In the genomic region with DNA sequence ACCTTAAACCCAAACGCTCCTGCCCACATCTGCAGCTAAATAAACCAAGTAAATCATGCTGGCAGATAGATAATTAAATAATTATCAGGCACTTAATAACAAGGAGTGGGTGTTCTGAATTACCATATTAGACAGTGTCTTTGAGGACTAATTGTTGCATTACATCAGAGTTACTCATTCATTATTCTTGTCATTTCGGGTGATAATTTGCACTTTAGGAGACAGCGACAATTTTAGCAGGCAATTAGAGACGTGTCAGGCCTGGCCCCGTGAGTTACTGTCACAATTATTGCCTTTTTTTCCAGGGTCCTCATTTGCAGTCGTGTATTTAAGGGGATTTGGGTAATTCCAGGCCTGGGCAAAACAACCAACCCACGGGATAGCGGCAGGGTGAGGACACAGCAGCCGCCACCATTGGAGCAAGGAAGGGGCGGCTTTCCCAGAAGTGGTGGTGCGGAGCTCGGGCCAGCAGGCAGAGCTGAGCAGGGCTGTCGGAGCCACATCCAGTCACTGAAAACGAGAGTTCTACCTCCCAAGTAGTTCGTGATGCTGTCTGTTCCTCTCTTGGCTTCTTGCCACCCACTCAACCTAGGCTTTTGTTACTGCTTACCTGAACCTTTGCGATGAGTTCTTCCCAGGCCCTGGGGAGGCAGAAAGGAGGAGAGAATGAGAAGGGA, we compare ENCODE assay signal across 16 cellular contexts.
A peak's percentile ranks its signal among the peaks of the same experiment; 100 is the strongest.
DNase-seq lines count a peak whose midpoint lies in the region; ATAC-seq, FAIRE-seq and TF ChIP-seq lines count a peak whose summit lies in the region.
"Had no signal": no experiment of that assay in that cellular context is flagged by ENCODE, and none has a peak within 500 bp of the region (broad histone marks: within the 10 kb centered on the region; RNA-seq: fewer than 3 reads in every experiment).

No MANE protein-coding gene starts in this region.

- H3K27me3 Mint-ChIP-seq in activated T-cell treated with anti-CD3 and anti-CD28 coated beads, Interleukin-2, amount 50 U/mL, for 72 hours (ENCODE audit: low read depth), result peaks cover 19% of the 10 kb centered on the region

- H3K36me3 Mint-ChIP-seq in activated T-cell treated with anti-CD3 and anti-CD28 coated beads, Interleukin-2, amount 50 U/mL, for 72 hours (ENCODE audit: insufficient read depth in 2 of 2), result no peaks in the 10 kb centered on the region

- no peak for ATAC-seq in activated T-cell treated with anti-CD3 and anti-CD28 coated beads, Interleukin-2, amount 50 U/mL, for 72 hours (replicated peaks in 1 of 2)
- ATAC-seq: CD8-positive, alpha-beta T cell; mucosa of descending colon had no signal

- peaks cover 23% of the 10 kb centered on the region for H3K4me1 Mint-ChIP-seq in activated T-cell treated with anti-CD3 and anti-CD28 coated beads, Interleukin-2, amount 50 U/mL, for 72 hours (ENCODE audit: low read depth)

- H3K9me3 ChIP-seq in GM23248 (ENCODE audit: low read depth) (no peaks in the 10 kb centered on the region), OCI-LY7 (ENCODE audit: low read length) (no peaks in the 10 kb centered on the region)
- H3K9me3 ChIP-seq: MG63, mucosa of descending colon, Peyer's patch, right lobe of liver had no signal

- peak overlapping the region; percentile 75 for H3K9ac ChIP-seq in GM23248

- H4K20me1 ChIP-seq in GM23248 (ENCODE audit: insufficient read depth) (no peaks in the 10 kb centered on the region), OCI-LY7 (ENCODE audit: insufficient read depth, low read length) (no peaks in the 10 kb centered on the region)

- peaks cover 45% of the 10 kb centered on the region for H3F3A ChIP-seq in GM23248 (ENCODE audit: insufficient read depth)

- H3K4me3 Mint-ChIP-seq in activated T-cell treated with anti-CD3 and anti-CD28 coated beads, Interleukin-2, amount 50 U/mL, for 72 hours, result no peak overlapping the region
- H3K4me3 Mint-ChIP-seq: CD8-positive, alpha-beta T cell had no signal

- no peak for TF ChIP-seq CTCF in OCI-LY7 (conservative IDR thresholded peaks at IDR 0.05; ENCODE audit: low read length)

- in situ Hi-C loops in GM23248 (cut with MboI), result no loop called here

- CTCF ChIA-PET in OCI-LY7 (lab: Charles Lee; ENCODE audit: unreplicated experiment), result no interaction called here

- no peaks in the 10 kb centered on the region for H3K9me2 ChIP-seq in GM23248 (ENCODE audit: insufficient read depth)
- no peaks in the 10 kb centered on the region for H3K9me2 ChIP-seq in OCI-LY7 (ENCODE audit: insufficient read depth, low read length)

- peak overlapping the region; percentile 94 for H3K27ac ChIP-seq in GM23248
- peak overlapping the region; percentile 38 for H3K27ac ChIP-seq in caudate nucleus (ENCODE audit: low read depth, low read length)
- H3K27ac ChIP-seq in OCI-LY7 (ENCODE audit: low read depth, low read length, poor library complexity, severe bottlenecking), result no peak overlapping the region
- H3K27ac ChIP-seq: Peyer's patch, right lobe of liver had no signal

- no peaks in the 10 kb centered on the region for H3K27me3 ChIP-seq in GM23248 (replicated peaks; ENCODE audit: insufficient read depth)
- H3K27me3 ChIP-seq: MG63, Peyer's patch, right lobe of liver had no signal

- BruUV-seq in OCI-LY7 (replicated peaks; lab: Mats Ljungman, UMichigan), result no TSS peak

- POLR2A ChIA-PET in OCI-LY7 (lab: Charles Lee), result no interaction called here

- H3K4me1 ChIP-seq in GM23248 (ENCODE audit: insufficient read depth) (peaks cover 55% of the 10 kb centered on the region), OCI-LY7 (ENCODE audit: insufficient read depth, low read length, poor library complexity, severe bottlenecking) (no peaks in the 10 kb centered on the region)
- H3K4me1 ChIP-seq: Peyer's patch, right lobe of liver had no signal

- H2AFZ ChIP-seq in GM23248, result peak overlapping the region; percentile 52
- no peak overlapping the region for H2AFZ ChIP-seq in OCI-LY7 (ENCODE audit: low read length)

- TF ChIP-seq POLR2A in GM12892 (IDR thresholded peaks at IDR 0.05; ENCODE audit: low read depth, low read length), result no peak

- H3K4me2 ChIP-seq in GM23248 (ENCODE audit: unreplicated experiment) (peak overlapping the region; percentile 9), OCI-LY7 (ENCODE audit: low read length) (no peak overlapping the region)

- H3K27ac Mint-ChIP-seq in activated T-cell treated with anti-CD3 and anti-CD28 coated beads, Interleukin-2, amount 50 U/mL, for 72 hours, result no peak overlapping the region
- H3K27ac Mint-ChIP-seq: CD8-positive, alpha-beta T cell had no signal

- no peak for FAIRE-seq in GM12892 (lab: Jason Lieb, UNC)
- FAIRE-seq: endometrium had no signal

- no peaks in the 10 kb centered on the region for H3K9me3 Mint-ChIP-seq in activated T-cell treated with anti-CD3 and anti-CD28 coated beads, Interleukin-2, amount 50 U/mL, for 72 hours
- H3K9me3 Mint-ChIP-seq: CD8-positive, alpha-beta T cell had no signal

- H3K79me2 ChIP-seq in GM23248 (ENCODE audit: insufficient read depth) (no peaks in the 10 kb centered on the region), OCI-LY7 (ENCODE audit: insufficient read depth, low read depth, low read length) (no peaks in the 10 kb centered on the region)

- intact Hi-C loops in OCI-LY7 (cut with micrococcal nuclease; ENCODE audit: unreplicated experiment), result no loop called here

- H3K36me3 ChIP-seq in GM23248 (ENCODE audit: low read depth) (no peaks in the 10 kb centered on the region), OCI-LY7 (ENCODE audit: insufficient read depth, low read length) (no peaks in the 10 kb centered on the region)
- H3K36me3 ChIP-seq: MG63, Peyer's patch, right lobe of liver had no signal

- DNase-seq in GM23248, result peak; percentile 45
- DNase-seq in NCI-H2081 treated with DMSO at 0.1 percent for 48 hours (lab: John Stamatoyannopoulos, UW), result peak; percentile 40
- peak in 25 of 61 donors; percentile 9 to 74 (median 31) for DNase-seq in caudate nucleus (lab: John Stamatoyannopoulos, UW)
- peak; percentile 23 for DNase-seq in retina
- no peak for DNase-seq in GM12892 (ENCODE audit: insufficient read length)
- no peak for DNase-seq in effector CD8-positive, alpha-beta T cell (lab: John Stamatoyannopoulos, UW)
- no peak for DNase-seq in OCI-LY7 (ENCODE audit: low spot score)
- no peak for DNase-seq in activated T-cell treated with anti-CD3 and anti-CD28 coated beads, Interleukin-2, amount 50 U/mL, for 72 hours
- DNase-seq: activated CD8-positive, alpha-beta memory T cell treated with anti-CD3 and anti-CD28 coated beads, Interleukin-2, amount 50 U/mL, for 48 hours; CD8-positive, alpha-beta T cell; hippocampal formation; Peyer's patch had no signal

- no peak overlapping the region for H3K4me3 ChIP-seq in GM23248
- no peak overlapping the region for H3K4me3 ChIP-seq in OCI-LY7 (ENCODE audit: low read depth, low read length, poor library complexity, severe bottlenecking)
- H3K4me3 ChIP-seq: MG63, mucosa of descending colon, Peyer's patch, right lobe of liver had no signal

- WGBS in GM23248 (ENCODE audit: low coverage in 1 of 2, low lambda C conversion rate in 2 of 2, missing lambda C conversion rate in 2 of 2), 2 experiments, result 24 to 28% methylated on average over 16 of the region's 16 CpGs

Comparison
In these comparisons a context has a peak if more than half of its experiments do, and no peak if none do; other contexts are left out.
1. DNase-seq: peak in GM23248 (single experiment), NCI-H2081 treated with DMSO at 0.1 percent for 48 hours (single experiment) and retina (single experiment); none in GM12892 (single experiment), effector CD8-positive, alpha-beta T cell (single experiment), OCI-LY7 (single experiment) and activated T-cell treated with anti-CD3 and anti-CD28 coated beads, Interleukin-2, amount 50 U/mL, for 72 hours (0 of 2).